In genomic region chr10:94315975-94316464, GRCh38 we compare ENCODE assay signal across 12 cellular contexts. TPM values are rescaled to one million over a fixed set of nuclear protein-coding genes. Genes with fewer than 3 reads are reported as not detected.
DNase-seq lines count a peak whose midpoint lies in the region; ATAC-seq and TF ChIP-seq lines count a peak whose summit lies in the region.
"Had no signal": no experiment of that assay in that cellular context is flagged by ENCODE, and none has a peak within 500 bp of the region (broad histone marks: within the 10 kb centered on the region; RNA-seq: fewer than 3 reads in every experiment).

No MANE protein-coding gene starts in this region.

- H3K27me3 ChIP-seq in HUES48 (ENCODE audit: control insufficient read depth, insufficient read depth, low read length) (no peaks in the 10 kb centered on the region), liver (ENCODE audit: control insufficient read depth in 4 of 4, insufficient read depth in 4 of 4, low read length in 3 of 4) (no peaks in the 10 kb centered on the region), thoracic aorta (replicated peaks; ENCODE audit: insufficient read depth) (no peaks in the 10 kb centered on the region), MM.1S (replicated peaks; ENCODE audit: insufficient read depth, low read length) (no peaks in the 10 kb centered on the region)

- H3K9me2 ChIP-seq in MM.1S (replicated peaks; ENCODE audit: insufficient read depth, low read length) = no peaks in the 10 kb centered on the region

- no peaks in the 10 kb centered on the region for H4K20me1 ChIP-seq in MM.1S (ENCODE audit: insufficient read depth, low read length)

- peak; percentile 25 for ATAC-seq in thoracic aorta (ENCODE audit: insufficient number of reproducible peaks, low FRiP score, low read depth)
- ATAC-seq: activated T-cell treated with anti-CD3 and anti-CD28 coated beads, Interleukin-2, amount 50 U/mL, for 72 hours had no signal

- peak; percentile 29 to 32 for DNase-seq in dermis microvascular lymphatic vessel endothelial cell (ENCODE audit: low read depth in 2 of 2)
- DNase-seq in thoracic aorta (ENCODE audit: low spot score) = no peak
- no peak for DNase-seq in midbrain (lab: John Stamatoyannopoulos, UW)
- no peak for DNase-seq in activated CD4-positive, CD25-positive, alpha-beta regulatory T cell (lab: John Stamatoyannopoulos, UW)
- no peak for DNase-seq in MM.1S
- DNase-seq: activated CD4-positive, alpha-beta T cell treated with anti-CD3 and anti-CD28 coated beads, Interleukin-2, amount 10 ng/mL, durations not matched to agents 7 days and 5 days; activated T-cell treated with anti-CD3 and anti-CD28 coated beads, Interleukin-2, amount 50 U/mL, for 72 hours; Calu3; NCI-H1105; retina had no signal

- H3K36me3 ChIP-seq in HUES48 (ENCODE audit: control insufficient read depth, insufficient read depth, low read length) (no peaks in the 10 kb centered on the region), liver (ENCODE audit: control insufficient read depth in 4 of 4, insufficient read depth in 3 of 4, low read depth in 1 of 4, low read length in 3 of 4) (no peaks in the 10 kb centered on the region), thoracic aorta (no peaks in the 10 kb centered on the region), MM.1S (replicated peaks; ENCODE audit: insufficient read depth, low read length) (no peaks in the 10 kb centered on the region)

- no peak for TF ChIP-seq CTCF in liver (IDR thresholded peaks at IDR 0.05; ENCODE audit: low read depth, low read length, missing input control)
- TF ChIP-seq CTCF in thoracic aorta (IDR thresholded peaks at IDR 0.05) = no peak
- no peak for TF ChIP-seq CTCF in MM.1S (IDR thresholded peaks at IDR 0.05; ENCODE audit: low read length)

- peak; percentile 38 to 42 for TF ChIP-seq RAD21 in liver (IDR thresholded peaks at IDR 0.05)

- H3K4me1 ChIP-seq in HUES48 (ENCODE audit: control insufficient read depth, insufficient read depth, low read length) (no peaks in the 10 kb centered on the region), liver (ENCODE audit: control insufficient read depth in 4 of 4, insufficient read depth in 4 of 4, low read length in 3 of 4) (peaks cover 2 to 19% (median 16%) of the 10 kb centered on the region in 4 donors), thoracic aorta (ENCODE audit: control insufficient read depth in 1 of 2, low read depth in 2 of 2) (peaks cover 12 to 25% of the 10 kb centered on the region in 2 donors), MM.1S (ENCODE audit: low read length) (no peaks in the 10 kb centered on the region)

- no peak overlapping the region for H3K4me3 ChIP-seq in HUES48 (ENCODE audit: low read depth, low read length)
- H3K4me3 ChIP-seq in liver (ENCODE audit: low read depth in 1 of 3, low read length in 3 of 3) = no peak overlapping the region
- no peak overlapping the region for H3K4me3 ChIP-seq in thoracic aorta
- no peak overlapping the region for H3K4me3 ChIP-seq in MM.1S (ENCODE audit: low read length)

- H3K9ac ChIP-seq in HUES48 (ENCODE audit: low read depth, low read length) (no peak overlapping the region), liver (ENCODE audit: low read depth in 1 of 2, low read length in 2 of 2) (no peak overlapping the region), MM.1S (ENCODE audit: low read length) (no peak overlapping the region)

- no peak overlapping the region for H2AFZ ChIP-seq in MM.1S (ENCODE audit: low read length)

- WGBS in liver = 27% methylated on average over 3 of the region's 3 CpGs

- H3F3A ChIP-seq in MM.1S (ENCODE audit: insufficient read depth, low read length) = no peaks in the 10 kb centered on the region

- H3K9me3 ChIP-seq in HUES48 (ENCODE audit: control insufficient read depth, insufficient read depth, low read length) (no peaks in the 10 kb centered on the region), liver (ENCODE audit: control insufficient read depth in 4 of 4, low read length in 3 of 4) (no peaks in the 10 kb centered on the region), thoracic aorta (no peaks in the 10 kb centered on the region), MM.1S (replicated peaks; ENCODE audit: insufficient read depth, low read length) (no peaks in the 10 kb centered on the region)

- H3K4me2 ChIP-seq in MM.1S (ENCODE audit: low read depth, low read length) = no peak overlapping the region

- no peaks in the 10 kb centered on the region for H3K79me2 ChIP-seq in MM.1S (ENCODE audit: low read length)

- H3K27ac ChIP-seq in HUES48 (ENCODE audit: low read depth, low read length) (peak overlapping the region; percentile 25), liver (ENCODE audit: low read depth in 1 of 2, low read length in 2 of 2) (peak overlapping the region in 1 of 2 donors; percentile 34), thoracic aorta (peak overlapping the region; percentile 73 to 75), MM.1S (ENCODE audit: low read length) (no peak overlapping the region)

TF ChIP-seq in liver, 16 proteins besides CTCF, POLR2A, EP300 and RAD21:
- TF ChIP-seq ATF3 (IDR thresholded peaks at IDR 0.05) = peak; percentile 57
- TF ChIP-seq, protein P1, sequence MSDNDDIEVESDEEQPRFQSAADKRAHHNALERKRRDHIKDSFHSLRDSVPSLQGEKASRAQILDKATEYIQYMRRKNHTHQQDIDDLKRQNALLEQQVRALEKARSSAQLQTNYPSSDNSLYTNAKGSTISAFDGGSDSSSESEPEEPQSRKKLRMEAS (IDR thresholded peaks at IDR 0.05) = peak; percentile 21
- peak; percentile 46 for TF ChIP-seq SP1 (IDR thresholded peaks at IDR 0.05)
- TF ChIP-seq HNF4A (conservative IDR thresholded peaks at IDR 0.05) = peak; percentile 92 to 93
- peak; percentile 89 to 97 for TF ChIP-seq JUND (IDR thresholded peaks at IDR 0.05)
- TF ChIP-seq REST (IDR thresholded peaks at IDR 0.05) = peak; percentile 22
- no peak for TF ChIP-seq TAF1 (conservative IDR thresholded peaks at IDR 0.05)
- peak; percentile 70 to 80 for TF ChIP-seq RXRA (IDR thresholded peaks at IDR 0.05)
- TF ChIP-seq YY1 (IDR thresholded peaks at IDR 0.05) = peak; percentile 43
- TF ChIP-seq GABPA (IDR thresholded peaks at IDR 0.05 in 1 of 2, conservative IDR thresholded peaks at IDR 0.05 in 1 of 2) = no peak
- peak in 1 of 2 donors; percentile 68 for TF ChIP-seq EGR1 (IDR thresholded peaks at IDR 0.05; ENCODE audit: low read depth in 2 of 2)
- TF ChIP-seq FOXA1 (IDR thresholded peaks at IDR 0.05) = no peak
- TF ChIP-seq, protein P2, sequence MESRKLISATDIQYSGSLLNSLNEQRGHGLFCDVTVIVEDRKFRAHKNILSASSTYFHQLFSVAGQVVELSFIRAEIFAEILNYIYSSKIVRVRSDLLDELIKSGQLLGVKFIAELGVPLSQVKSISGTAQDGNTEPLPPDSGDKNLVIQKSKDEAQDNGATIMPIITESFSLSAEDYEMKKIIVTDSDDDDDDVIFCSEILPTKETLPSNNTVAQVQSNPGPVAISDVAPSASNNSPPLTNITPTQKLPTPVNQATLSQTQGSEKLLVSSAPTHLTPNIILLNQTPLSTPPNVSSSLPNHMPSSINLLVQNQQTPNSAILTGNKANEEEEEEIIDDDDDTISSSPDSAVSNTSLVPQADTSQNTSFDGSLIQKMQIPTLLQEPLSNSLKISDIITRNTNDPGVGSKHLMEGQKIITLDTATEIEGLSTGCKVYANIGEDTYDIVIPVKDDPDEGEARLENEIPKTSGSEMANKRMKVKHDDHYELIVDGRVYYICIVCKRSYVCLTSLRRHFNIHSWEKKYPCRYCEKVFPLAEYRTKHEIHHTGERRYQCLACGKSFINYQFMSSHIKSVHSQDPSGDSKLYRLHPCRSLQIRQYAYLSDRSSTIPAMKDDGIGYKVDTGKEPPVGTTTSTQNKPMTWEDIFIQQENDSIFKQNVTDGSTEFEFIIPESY (IDR thresholded peaks at IDR 0.05) = peak; percentile 54
- peak; percentile 55 for TF ChIP-seq NR2F2 (IDR thresholded peaks at IDR 0.05)
- TF ChIP-seq FOXA2 (IDR thresholded peaks at IDR 0.05) = peak; percentile 53
- peak; percentile 29 for TF ChIP-seq HNF4G (IDR thresholded peaks at IDR 0.05)

RNA-seq across cellular contexts. Expression of gene NOC3L, which starts 46.7 kb away (rescaled TPM):
- total RNA-seq in dermis microvascular lymphatic vessel endothelial cell (16.3 and 19.1 TPM in 2 replicates), liver (10 to 100 TPM in 1 of 2 donors, 1 to 10 TPM in 1; 7.9 to 14.7 TPM), thoracic aorta (10 to 100 TPM; 11.1 to 22.5 TPM)
- 1 to 10 TPM; 3.6 to 6.4 TPM for polyA plus RNA-seq in liver

Comparison
In these comparisons a context has a peak if more than half of its experiments do, and no peak if none do; other contexts are left out.
1. DNase-seq: peak in dermis microvascular lymphatic vessel endothelial cell (2 of 2); none in thoracic aorta (single experiment), midbrain (single experiment), activated CD4-positive, CD25-positive, alpha-beta regulatory T cell (0 of 4) and MM.1S (single experiment).